In the genomic region with DNA sequence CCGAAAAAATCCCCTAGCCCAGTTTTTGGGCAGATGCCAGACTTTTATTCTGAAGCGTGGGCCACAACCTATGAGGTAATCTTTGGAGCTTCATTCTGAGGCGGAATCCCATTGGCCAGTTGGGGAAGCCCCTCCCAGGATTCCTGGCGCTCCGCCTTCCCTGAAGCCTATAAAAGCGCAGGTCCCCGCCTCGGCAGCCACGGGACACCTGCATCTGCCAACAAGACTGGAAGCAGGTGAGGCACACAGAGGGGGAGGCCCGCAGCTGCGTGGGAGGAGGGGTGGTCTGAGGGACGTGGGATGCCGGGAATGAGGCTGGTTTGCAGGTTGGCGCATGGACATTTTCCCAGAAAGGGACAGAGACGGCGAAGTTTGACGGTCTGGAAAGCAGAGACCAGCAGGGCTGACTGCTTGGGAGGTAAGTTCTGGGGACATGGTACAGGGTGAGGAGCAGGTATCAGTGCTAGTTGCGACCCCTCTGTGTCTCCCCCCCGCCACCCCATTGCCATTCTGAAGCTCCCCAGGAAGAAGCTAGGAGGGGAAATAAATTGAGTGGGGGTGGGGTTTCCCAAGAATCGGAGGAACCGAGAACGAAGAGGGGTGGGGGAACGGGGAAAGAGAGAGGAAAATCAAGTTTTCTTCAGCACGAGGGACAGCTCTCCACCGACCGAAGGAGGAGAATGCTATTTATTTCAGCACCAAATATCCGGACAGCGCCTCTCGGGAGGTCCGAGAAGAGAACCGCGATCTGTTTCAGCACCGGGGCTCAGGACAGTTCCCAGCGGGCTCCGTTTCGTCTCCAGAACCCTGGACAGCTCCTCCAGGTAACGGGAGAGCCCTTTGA, we compare ENCODE assay signal across 1 cellular context.
TF ChIP-seq lines count a peak whose summit lies in the region.

No MANE protein-coding gene starts in this region.

TF ChIP-seq in HepG2, 621 proteins besides CTCF, POLR2A, EP300 and RAD21 (continued from another document and continues in another):
- TF ChIP-seq HNF1A (IDR thresholded peaks at IDR 0.05; ENCODE audit: low read depth): no peak
- peak; percentile 93 for TF ChIP-seq HNF1A (CRISPR knock-in tag; IDR thresholded peaks at IDR 0.05; ENCODE audit: borderline replicate concordance)
- TF ChIP-seq ZNF136 (CRISPR knock-in tag; IDR thresholded peaks at IDR 0.05; ENCODE audit: low read depth): peak; percentile 100
- peak; percentile 100 for TF ChIP-seq ZNF232 (CRISPR knock-in tag; IDR thresholded peaks at IDR 0.05; ENCODE audit: borderline replicate concordance)
- peak; percentile 97 for TF ChIP-seq ZNF644 (CRISPR knock-in tag; IDR thresholded peaks at IDR 0.05; ENCODE audit: low read depth)
- TF ChIP-seq ZNF563 (CRISPR knock-in tag; IDR thresholded peaks at IDR 0.05): peak; percentile 100
- peak; percentile 95 for TF ChIP-seq ONECUT2 (CRISPR knock-in tag; IDR thresholded peaks at IDR 0.05)
- peak; percentile 99 for TF ChIP-seq ZNF576 (CRISPR knock-in tag; IDR thresholded peaks at IDR 0.05)
- peak; percentile 100 for TF ChIP-seq ZNF160 (CRISPR knock-in tag; IDR thresholded peaks at IDR 0.05)
- peak; percentile 100 for TF ChIP-seq ISX (CRISPR knock-in tag; conservative IDR thresholded peaks at IDR 0.05)
- peak; percentile 100 for TF ChIP-seq ZNF138 (CRISPR knock-in tag; IDR thresholded peaks at IDR 0.05; ENCODE audit: low read depth)
- peak; percentile 100 for TF ChIP-seq CHCHD3 (CRISPR knock-in tag; IDR thresholded peaks at IDR 0.05)
- TF ChIP-seq ZBTB2 (CRISPR knock-in tag; IDR thresholded peaks at IDR 0.05; ENCODE audit: low read depth): peak; percentile 97
- peak; percentile 100 for TF ChIP-seq ZNF230 (CRISPR knock-in tag; IDR thresholded peaks at IDR 0.05)
- TF ChIP-seq, protein P1, sequence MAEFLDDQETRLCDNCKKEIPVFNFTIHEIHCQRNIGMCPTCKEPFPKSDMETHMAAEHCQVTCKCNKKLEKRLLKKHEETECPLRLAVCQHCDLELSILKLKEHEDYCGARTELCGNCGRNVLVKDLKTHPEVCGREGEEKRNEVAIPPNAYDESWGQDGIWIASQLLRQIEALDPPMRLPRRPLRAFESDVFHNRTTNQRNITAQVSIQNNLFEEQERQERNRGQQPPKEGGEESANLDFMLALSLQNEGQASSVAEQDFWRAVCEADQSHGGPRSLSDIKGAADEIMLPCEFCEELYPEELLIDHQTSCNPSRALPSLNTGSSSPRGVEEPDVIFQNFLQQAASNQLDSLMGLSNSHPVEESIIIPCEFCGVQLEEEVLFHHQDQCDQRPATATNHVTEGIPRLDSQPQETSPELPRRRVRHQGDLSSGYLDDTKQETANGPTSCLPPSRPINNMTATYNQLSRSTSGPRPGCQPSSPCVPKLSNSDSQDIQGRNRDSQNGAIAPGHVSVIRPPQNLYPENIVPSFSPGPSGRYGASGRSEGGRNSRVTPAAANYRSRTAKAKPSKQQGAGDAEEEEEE (CRISPR knock-in tag; IDR thresholded peaks at IDR 0.05; ENCODE audit: borderline replicate concordance): peak; percentile 100
- peak; percentile 75 for TF ChIP-seq MAFG (CRISPR knock-in tag; IDR thresholded peaks at IDR 0.05)
- peak; percentile 99 for TF ChIP-seq ZNF329 (CRISPR knock-in tag; IDR thresholded peaks at IDR 0.05; ENCODE audit: low read depth)
- no peak for TF ChIP-seq MAFK (conservative IDR thresholded peaks at IDR 0.05 in 1 of 2, IDR thresholded peaks at IDR 0.05 in 1 of 2; ENCODE audit: low read length in 2 of 2)
- TF ChIP-seq EZH2 (conservative IDR thresholded peaks at IDR 0.05; ENCODE audit: low read depth, low read length): no peak
- peak; percentile 98 for TF ChIP-seq ZKSCAN5 (CRISPR knock-in tag; IDR thresholded peaks at IDR 0.05)
- TF ChIP-seq, protein P2, sequence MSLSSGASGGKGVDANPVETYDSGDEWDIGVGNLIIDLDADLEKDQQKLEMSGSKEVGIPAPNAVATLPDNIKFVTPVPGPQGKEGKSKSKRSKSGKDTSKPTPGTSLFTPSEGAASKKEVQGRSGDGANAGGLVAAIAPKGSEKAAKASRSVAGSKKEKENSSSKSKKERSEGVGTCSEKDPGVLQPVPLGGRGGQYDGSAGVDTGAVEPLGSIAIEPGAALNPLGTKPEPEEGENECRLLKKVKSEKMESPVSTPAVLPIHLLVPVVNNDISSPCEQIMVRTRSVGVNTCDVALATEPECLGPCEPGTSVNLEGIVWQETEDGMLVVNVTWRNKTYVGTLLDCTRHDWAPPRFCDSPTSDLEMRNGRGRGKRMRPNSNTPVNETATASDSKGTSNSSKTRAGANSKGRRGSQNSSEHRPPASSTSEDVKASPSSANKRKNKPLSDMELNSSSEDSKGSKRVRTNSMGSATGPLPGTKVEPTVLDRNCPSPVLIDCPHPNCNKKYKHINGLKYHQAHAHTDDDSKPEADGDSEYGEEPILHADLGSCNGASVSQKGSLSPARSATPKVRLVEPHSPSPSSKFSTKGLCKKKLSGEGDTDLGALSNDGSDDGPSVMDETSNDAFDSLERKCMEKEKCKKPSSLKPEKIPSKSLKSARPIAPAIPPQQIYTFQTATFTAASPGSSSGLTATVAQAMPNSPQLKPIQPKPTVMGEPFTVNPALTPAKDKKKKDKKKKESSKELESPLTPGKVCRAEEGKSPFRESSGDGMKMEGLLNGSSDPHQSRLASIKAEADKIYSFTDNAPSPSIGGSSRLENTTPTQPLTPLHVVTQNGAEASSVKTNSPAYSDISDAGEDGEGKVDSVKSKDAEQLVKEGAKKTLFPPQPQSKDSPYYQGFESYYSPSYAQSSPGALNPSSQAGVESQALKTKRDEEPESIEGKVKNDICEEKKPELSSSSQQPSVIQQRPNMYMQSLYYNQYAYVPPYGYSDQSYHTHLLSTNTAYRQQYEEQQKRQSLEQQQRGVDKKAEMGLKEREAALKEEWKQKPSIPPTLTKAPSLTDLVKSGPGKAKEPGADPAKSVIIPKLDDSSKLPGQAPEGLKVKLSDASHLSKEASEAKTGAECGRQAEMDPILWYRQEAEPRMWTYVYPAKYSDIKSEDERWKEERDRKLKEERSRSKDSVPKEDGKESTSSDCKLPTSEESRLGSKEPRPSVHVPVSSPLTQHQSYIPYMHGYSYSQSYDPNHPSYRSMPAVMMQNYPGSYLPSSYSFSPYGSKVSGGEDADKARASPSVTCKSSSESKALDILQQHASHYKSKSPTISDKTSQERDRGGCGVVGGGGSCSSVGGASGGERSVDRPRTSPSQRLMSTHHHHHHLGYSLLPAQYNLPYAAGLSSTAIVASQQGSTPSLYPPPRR (CRISPR knock-in tag; IDR thresholded peaks at IDR 0.05; ENCODE audit: borderline replicate concordance): peak; percentile 91
- TF ChIP-seq TARDBP (CRISPR knock-in tag; IDR thresholded peaks at IDR 0.05): peak; percentile 99
- TF ChIP-seq AKAP8 (CRISPR knock-in tag; IDR thresholded peaks at IDR 0.05): peak; percentile 97
- peak; percentile 98 for TF ChIP-seq ZNF317 (CRISPR knock-in tag; IDR thresholded peaks at IDR 0.05)
- peak; percentile 99 for TF ChIP-seq KMT2A (CRISPR knock-in tag; IDR thresholded peaks at IDR 0.05)
- TF ChIP-seq ZKSCAN8 (CRISPR knock-in tag; IDR thresholded peaks at IDR 0.05; ENCODE audit: borderline replicate concordance): peak; percentile 100
- peak; percentile 83 for TF ChIP-seq SIN3B (IDR thresholded peaks at IDR 0.05; ENCODE audit: low read length)
- peak; percentile 100 for TF ChIP-seq TMF1 (CRISPR knock-in tag; IDR thresholded peaks at IDR 0.05; ENCODE audit: low read depth)
- TF ChIP-seq ZNF280D (CRISPR knock-in tag; IDR thresholded peaks at IDR 0.05): peak; percentile 100
- TF ChIP-seq ZNF737 (CRISPR knock-in tag; IDR thresholded peaks at IDR 0.05; ENCODE audit: borderline replicate concordance): peak; percentile 100
- peak; percentile 99 for TF ChIP-seq MTA3 (CRISPR knock-in tag; IDR thresholded peaks at IDR 0.05)
- peak; percentile 99 for TF ChIP-seq MYPOP (CRISPR knock-in tag; IDR thresholded peaks at IDR 0.05)
- peak; percentile 100 for TF ChIP-seq WIZ (CRISPR knock-in tag; IDR thresholded peaks at IDR 0.05)
- TF ChIP-seq, protein P3, sequence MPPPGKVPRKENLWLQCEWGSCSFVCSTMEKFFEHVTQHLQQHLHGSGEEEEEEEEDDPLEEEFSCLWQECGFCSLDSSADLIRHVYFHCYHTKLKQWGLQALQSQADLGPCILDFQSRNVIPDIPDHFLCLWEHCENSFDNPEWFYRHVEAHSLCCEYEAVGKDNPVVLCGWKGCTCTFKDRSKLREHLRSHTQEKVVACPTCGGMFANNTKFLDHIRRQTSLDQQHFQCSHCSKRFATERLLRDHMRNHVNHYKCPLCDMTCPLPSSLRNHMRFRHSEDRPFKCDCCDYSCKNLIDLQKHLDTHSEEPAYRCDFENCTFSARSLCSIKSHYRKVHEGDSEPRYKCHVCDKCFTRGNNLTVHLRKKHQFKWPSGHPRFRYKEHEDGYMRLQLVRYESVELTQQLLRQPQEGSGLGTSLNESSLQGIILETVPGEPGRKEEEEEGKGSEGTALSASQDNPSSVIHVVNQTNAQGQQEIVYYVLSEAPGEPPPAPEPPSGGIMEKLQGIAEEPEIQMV (CRISPR knock-in tag; IDR thresholded peaks at IDR 0.05; ENCODE audit: low read depth): peak; percentile 99
- peak; percentile 100 for TF ChIP-seq ZNF841 (CRISPR knock-in tag; IDR thresholded peaks at IDR 0.05; ENCODE audit: borderline replicate concordance)
- peak; percentile 99 for TF ChIP-seq ZNF530 (CRISPR knock-in tag; IDR thresholded peaks at IDR 0.05; ENCODE audit: low read depth)
- peak; percentile 100 for TF ChIP-seq ZNF615 (CRISPR knock-in tag; IDR thresholded peaks at IDR 0.05; ENCODE audit: borderline replicate concordance)
- no peak for TF ChIP-seq SOX6 (IDR thresholded peaks at IDR 0.05)
- peak; percentile 90 for TF ChIP-seq SOX6 (CRISPR knock-in tag; IDR thresholded peaks at IDR 0.05)
- TF ChIP-seq JUNB (CRISPR knock-in tag; IDR thresholded peaks at IDR 0.05; ENCODE audit: borderline replicate concordance): peak; percentile 98
